ENCODE assay signal across 8 cellular contexts in the genomic region with DNA sequence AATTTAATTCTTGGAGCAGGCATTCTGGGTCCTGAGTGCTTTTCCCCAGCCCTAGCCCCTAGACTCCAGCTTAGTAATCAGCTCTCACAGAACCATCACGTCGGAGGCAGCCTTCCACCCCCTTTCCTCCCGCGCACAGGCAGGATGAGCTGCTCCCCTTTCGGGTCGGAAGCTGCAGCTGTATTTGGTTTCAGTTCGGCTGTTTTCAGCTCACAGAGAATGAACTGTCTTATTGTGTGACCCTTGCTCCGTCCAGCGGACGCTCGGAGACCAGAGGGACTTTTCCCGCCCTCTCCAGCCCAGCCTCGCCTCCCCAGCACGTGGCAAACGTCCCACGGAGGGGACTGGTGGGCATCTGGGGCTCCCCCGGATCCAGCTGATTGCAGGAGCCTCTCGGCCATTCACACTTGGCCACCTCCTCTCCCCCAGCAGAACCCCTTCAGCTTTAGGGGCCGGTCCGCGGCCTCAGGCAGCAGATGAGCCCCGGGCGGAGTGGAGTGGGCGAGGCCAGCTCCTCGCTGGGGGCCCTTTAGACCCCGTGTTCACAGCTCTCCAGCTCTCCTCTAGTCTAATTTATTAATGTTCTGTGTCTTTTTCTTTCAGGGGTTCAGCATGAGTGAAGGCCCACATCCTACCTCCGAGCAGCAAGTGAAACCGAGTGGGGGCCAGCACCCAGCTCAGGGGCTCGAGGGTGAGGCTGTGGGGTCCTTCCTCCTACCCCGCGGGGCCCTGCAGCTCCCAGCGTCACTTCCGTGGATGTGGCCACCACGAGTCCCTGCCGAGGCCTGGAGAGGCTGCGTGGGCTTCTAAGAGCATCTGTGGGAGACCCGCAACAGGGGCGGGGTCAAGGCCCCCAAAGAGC. TPM values are rescaled to one million over a fixed set of nuclear protein-coding genes. Genes with fewer than 3 reads are reported as not detected.
A peak's percentile ranks its signal among the peaks of the same experiment; 100 is the strongest.
DNase-seq lines count a peak whose midpoint lies in the region; ATAC-seq and TF ChIP-seq lines count a peak whose summit lies in the region.
"Had no signal": no experiment of that assay in that cellular context is flagged by ENCODE, and none has a peak within 500 bp of the region (broad histone marks: within the 10 kb centered on the region; RNA-seq: fewer than 3 reads in every experiment).

No MANE protein-coding gene starts in this region.

- no peak for TF ChIP-seq CTCF in activated CD8-positive, alpha-beta T cell treated with anti-CD3 and anti-CD28 coated beads for 36 hours (IDR thresholded peaks at IDR 0.05)
- no peak for TF ChIP-seq CTCF in foreskin keratinocyte (conservative IDR thresholded peaks at IDR 0.05)

- peak; percentile 65 for ATAC-seq in GM21737 (IDR thresholded peaks at IDR 0.05; ENCODE audit: unreplicated experiment)
- ATAC-seq in activated CD8-positive, alpha-beta T cell treated with anti-CD3 and anti-CD28 coated beads for 36 hours: peak; percentile 61
- no peak for ATAC-seq in foreskin keratinocyte
- no peak for ATAC-seq in HG02870 (IDR thresholded peaks at IDR 0.05; ENCODE audit: unreplicated experiment)
- ATAC-seq in HG03469 (IDR thresholded peaks at IDR 0.05; ENCODE audit: unreplicated experiment): no peak

- H3K27me3 Mint-ChIP-seq in activated CD8-positive, alpha-beta T cell treated with anti-CD3 and anti-CD28 coated beads for 36 hours: peaks cover 28% of the 10 kb centered on the region

- no peaks in the 10 kb centered on the region for H3K4me1 ChIP-seq in foreskin keratinocyte

- no peaks in the 10 kb centered on the region for H3K9me3 Mint-ChIP-seq in activated CD8-positive, alpha-beta T cell treated with anti-CD3 and anti-CD28 coated beads for 36 hours

- peak overlapping the region; percentile 46 for H3K4me3 Mint-ChIP-seq in activated CD8-positive, alpha-beta T cell treated with anti-CD3 and anti-CD28 coated beads for 36 hours

- no peaks in the 10 kb centered on the region for H3K36me3 Mint-ChIP-seq in activated CD8-positive, alpha-beta T cell treated with anti-CD3 and anti-CD28 coated beads for 36 hours (ENCODE audit: low read depth)

- DNase-seq in activated CD8-positive, alpha-beta T cell treated with anti-CD3 and anti-CD28 coated beads for 36 hours: peak; percentile 52
- DNase-seq in iPS-NIHi11 (ENCODE audit: low spot score) (peak; percentile 21), foreskin keratinocyte (no peak)
- peak; percentile 43 for DNase-seq in stimulated activated CD8-positive, alpha-beta memory T cell treated with anti-CD3 and anti-CD28 coated beads, Interleukin-4, amount 100 ng/mL, for 48 hours

- intact Hi-C loops in activated CD8-positive, alpha-beta T cell treated with anti-CD3 and anti-CD28 coated beads for 36 hours (cut with micrococcal nuclease): no loop called here

- no peak overlapping the region for H3K27ac ChIP-seq in foreskin keratinocyte
- H3K27ac ChIP-seq: pancreas had no signal

- POLR2A ChIA-PET in activated CD8-positive, alpha-beta T cell treated with anti-CD3 and anti-CD28 coated beads for 36 hours (lab: Charles Lee): interaction anchor here (0.7 to 1.3 kb wide), 2 partner anchors 14 to 68 kb away, joined by 3 to 6 read pairs; no protein-coding TSS in a partner anchor

- CTCF ChIA-PET in activated CD8-positive, alpha-beta T cell treated with anti-CD3 and anti-CD28 coated beads for 36 hours (lab: Charles Lee): interaction anchor here (0.8 to 1.5 kb wide), 5 partner anchors 20 to 52 kb away, joined by 3 to 7 read pairs (median 3); no protein-coding TSS in a partner anchor

- H3K27ac Mint-ChIP-seq in activated CD8-positive, alpha-beta T cell treated with anti-CD3 and anti-CD28 coated beads for 36 hours: no peak overlapping the region

- H3K4me1 Mint-ChIP-seq in activated CD8-positive, alpha-beta T cell treated with anti-CD3 and anti-CD28 coated beads for 36 hours (ENCODE audit: low read depth): peaks cover 18% of the 10 kb centered on the region

- H3K27me3 ChIP-seq in foreskin keratinocyte: peaks cover 89% of the 10 kb centered on the region

RNA-seq across cellular contexts. Expression of a gene that starts 0.9 kb away (rescaled TPM):
- not detected for total RNA-seq in activated CD8-positive, alpha-beta T cell treated with anti-CD3 and anti-CD28 coated beads for 36 hours
- total RNA-seq in foreskin keratinocyte: not detected in 2 replicates
- not detected in 2 replicates for polyA plus RNA-seq in foreskin keratinocyte
- polyA plus RNA-seq: pancreas had no signal

RNA-seq across cellular contexts. Expression of a gene that starts 11.7 kb away (rescaled TPM):
- not detected for total RNA-seq in activated CD8-positive, alpha-beta T cell treated with anti-CD3 and anti-CD28 coated beads for 36 hours
- 0.07 TPM in 1 of 2 replicates, not detected in the other for total RNA-seq in foreskin keratinocyte
- 0.02 TPM in 1 of 2 replicates, not detected in the other for polyA plus RNA-seq in foreskin keratinocyte
- total RNA-seq: pancreas had no signal
- polyA plus RNA-seq: pancreas had no signal

RNA-seq across cellular contexts. Expression of a gene that starts 37.1 kb away (rescaled TPM):
- under 1 TPM; 0.45 to 0.50 TPM for total RNA-seq in activated CD8-positive, alpha-beta T cell treated with anti-CD3 and anti-CD28 coated beads for 36 hours
- 5.0 and 6.6 TPM in 2 replicates for total RNA-seq in foreskin keratinocyte
- 8.2 and 9.5 TPM in 2 replicates for polyA plus RNA-seq in foreskin keratinocyte

RNA-seq across cellular contexts. Expression of a gene that starts 47.4 kb away (rescaled TPM):
- 10 to 100 TPM; 21.8 to 21.9 TPM for total RNA-seq in activated CD8-positive, alpha-beta T cell treated with anti-CD3 and anti-CD28 coated beads for 36 hours
- 9.6 and 10.4 TPM in 2 replicates for total RNA-seq in foreskin keratinocyte
- polyA plus RNA-seq in foreskin keratinocyte: 10.2 and 10.9 TPM in 2 replicates

RNA-seq across cellular contexts. Expression of a gene that starts 47.7 kb away (rescaled TPM):
- total RNA-seq in activated CD8-positive, alpha-beta T cell treated with anti-CD3 and anti-CD28 coated beads for 36 hours: 10 to 100 TPM; 22.0 to 25.0 TPM
- 19.4 and 20.7 TPM in 2 replicates for total RNA-seq in foreskin keratinocyte
- 23.4 and 25.1 TPM in 2 replicates for polyA plus RNA-seq in foreskin keratinocyte

Comparison
In these comparisons a context has a peak if more than half of its experiments do, and no peak if none do; other contexts are left out.
1. ATAC-seq: peak in GM21737 (single experiment) and activated CD8-positive, alpha-beta T cell treated with anti-CD3 and anti-CD28 coated beads for 36 hours (single experiment); none in foreskin keratinocyte (single experiment), HG02870 (single experiment) and HG03469 (single experiment).
2. DNase-seq: peak in activated CD8-positive, alpha-beta T cell treated with anti-CD3 and anti-CD28 coated beads for 36 hours (single experiment), iPS-NIHi11 (single experiment) and stimulated activated CD8-positive, alpha-beta memory T cell treated with anti-CD3 and anti-CD28 coated beads, Interleukin-4, amount 100 ng/mL, for 48 hours (single experiment); none in foreskin keratinocyte (0 of 2).